ENCODE assay signal across 2 cellular contexts in the genomic region with DNA sequence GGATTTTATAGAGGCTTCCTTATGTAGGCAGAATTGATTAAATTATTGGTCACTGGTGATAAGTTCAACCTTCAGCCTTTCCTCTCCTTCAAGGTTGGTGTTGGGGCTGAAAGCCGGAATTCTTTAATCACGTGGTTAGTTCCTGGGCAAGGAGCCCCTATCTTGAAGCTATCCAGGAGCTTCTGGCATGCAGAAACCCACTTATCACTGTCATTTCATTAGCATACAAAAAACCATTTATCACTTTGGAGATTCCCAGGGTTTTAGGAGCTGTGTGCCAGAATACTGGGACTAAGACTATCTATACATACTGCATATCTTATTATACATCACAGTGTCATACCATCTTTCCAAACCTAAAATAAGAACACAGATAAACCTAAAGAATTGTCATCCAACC.
TF ChIP-seq lines count a peak whose summit lies in the region.

No MANE protein-coding gene starts in this region.

TF ChIP-seq in HepG2, 621 proteins besides CTCF, POLR2A, EP300 and RAD21:
- TF ChIP-seq ZNF230 (CRISPR knock-in tag; IDR thresholded peaks at IDR 0.05) (0 out of 2 replicates have a peak, but pooled peaks have one; percentile 2), KAT2B (IDR thresholded peaks at IDR 0.05; ENCODE audit: borderline replicate concordance, low read depth, low read length) (no peak), ZNF350 (CRISPR knock-in tag; IDR thresholded peaks at IDR 0.05; ENCODE audit: borderline replicate concordance, low read depth) (no peak), STAG1 (CRISPR knock-in tag; IDR thresholded peaks at IDR 0.05) (no peak)

TF ChIP-seq in K562, 482 proteins besides CTCF, POLR2A, EP300 and RAD21:
- TF ChIP-seq, protein P1, sequence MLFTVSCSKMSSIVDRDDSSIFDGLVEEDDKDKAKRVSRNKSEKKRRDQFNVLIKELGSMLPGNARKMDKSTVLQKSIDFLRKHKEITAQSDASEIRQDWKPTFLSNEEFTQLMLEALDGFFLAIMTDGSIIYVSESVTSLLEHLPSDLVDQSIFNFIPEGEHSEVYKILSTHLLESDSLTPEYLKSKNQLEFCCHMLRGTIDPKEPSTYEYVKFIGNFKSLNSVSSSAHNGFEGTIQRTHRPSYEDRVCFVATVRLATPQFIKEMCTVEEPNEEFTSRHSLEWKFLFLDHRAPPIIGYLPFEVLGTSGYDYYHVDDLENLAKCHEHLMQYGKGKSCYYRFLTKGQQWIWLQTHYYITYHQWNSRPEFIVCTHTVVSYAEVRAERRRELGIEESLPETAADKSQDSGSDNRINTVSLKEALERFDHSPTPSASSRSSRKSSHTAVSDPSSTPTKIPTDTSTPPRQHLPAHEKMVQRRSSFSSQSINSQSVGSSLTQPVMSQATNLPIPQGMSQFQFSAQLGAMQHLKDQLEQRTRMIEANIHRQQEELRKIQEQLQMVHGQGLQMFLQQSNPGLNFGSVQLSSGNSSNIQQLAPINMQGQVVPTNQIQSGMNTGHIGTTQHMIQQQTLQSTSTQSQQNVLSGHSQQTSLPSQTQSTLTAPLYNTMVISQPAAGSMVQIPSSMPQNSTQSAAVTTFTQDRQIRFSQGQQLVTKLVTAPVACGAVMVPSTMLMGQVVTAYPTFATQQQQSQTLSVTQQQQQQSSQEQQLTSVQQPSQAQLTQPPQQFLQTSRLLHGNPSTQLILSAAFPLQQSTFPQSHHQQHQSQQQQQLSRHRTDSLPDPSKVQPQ (CRISPR knock-in tag; IDR thresholded peaks at IDR 0.05; ENCODE audit: borderline replicate concordance): no peak
- TF ChIP-seq, protein P2, sequence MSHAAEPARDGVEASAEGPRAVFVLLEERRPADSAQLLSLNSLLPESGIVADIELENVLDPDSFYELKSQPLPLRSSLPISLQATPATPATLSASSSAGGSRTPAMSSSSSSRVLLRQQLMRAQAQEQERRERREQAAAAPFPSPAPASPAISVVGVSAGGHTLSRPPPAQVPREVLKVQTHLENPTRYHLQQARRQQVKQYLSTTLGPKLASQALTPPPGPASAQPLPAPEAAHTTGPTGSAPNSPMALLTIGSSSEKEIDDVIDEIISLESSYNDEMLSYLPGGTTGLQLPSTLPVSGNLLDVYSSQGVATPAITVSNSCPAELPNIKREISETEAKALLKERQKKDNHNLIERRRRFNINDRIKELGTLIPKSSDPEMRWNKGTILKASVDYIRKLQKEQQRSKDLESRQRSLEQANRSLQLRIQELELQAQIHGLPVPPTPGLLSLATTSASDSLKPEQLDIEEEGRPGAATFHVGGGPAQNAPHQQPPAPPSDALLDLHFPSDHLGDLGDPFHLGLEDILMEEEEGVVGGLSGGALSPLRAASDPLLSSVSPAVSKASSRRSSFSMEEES (CRISPR knock-in tag; IDR thresholded peaks at IDR 0.05): peak; percentile 28; the same call in 1 of the 2 replicates
- no peak for TF ChIP-seq ZNF134 (CRISPR knock-in tag; conservative IDR thresholded peaks at IDR 0.05)
TF ChIP-seq in K562: peak in this region for 1.
